17 cellular contexts compared by ENCODE assay signal in genomic region chr6:66796987-66797386, GRCh38.
DNase-seq lines count a peak whose midpoint lies in the region; ATAC-seq lines count a peak whose summit lies in the region.
"Had no signal": no experiment of that assay in that cellular context is flagged by ENCODE, and none has a peak within 500 bp of the region (broad histone marks: within the 10 kb centered on the region; RNA-seq: fewer than 3 reads in every experiment).

No MANE protein-coding gene starts in this region.

- DNase-seq in DMS53 (lab: John Stamatoyannopoulos, UW) (peak; percentile 12), DMS53 treated with DMSO at 0.1 percent for 48 hours (lab: John Stamatoyannopoulos, UW; ENCODE audit: unreplicated experiment) (no peak), NCI-H1105 treated with DMSO at 0.1 percent for 48 hours (lab: John Stamatoyannopoulos, UW) (peak; percentile 66), SHP77 treated with DMSO at 0.1 percent for 48 hours (lab: John Stamatoyannopoulos, UW) (peak; percentile 13), Kasumi-1 (lab: John Stamatoyannopoulos, UW) (no peak), NCI-H345 treated with DMSO at 0.1 percent for 48 hours (lab: John Stamatoyannopoulos, UW; ENCODE audit: unreplicated experiment) (no peak)
- DNase-seq: AML-193; CD4-positive, alpha-beta memory T cell; DMS153; DND-41; EL; H9; IMR-90 had no signal

- no peak for ATAC-seq in HG02588 (IDR thresholded peaks at IDR 0.05; ENCODE audit: unreplicated experiment)
- ATAC-seq: A549, GM12878, K562 had no signal

Comparison
In these comparisons a context has a peak if more than half of its experiments do, and no peak if none do; other contexts are left out.
1. DNase-seq: peak in DMS53 (single experiment), NCI-H1105 treated with DMSO at 0.1 percent for 48 hours (single experiment) and SHP77 treated with DMSO at 0.1 percent for 48 hours (single experiment); none in DMS53 treated with DMSO at 0.1 percent for 48 hours (single experiment), Kasumi-1 (0 of 2) and NCI-H345 treated with DMSO at 0.1 percent for 48 hours (single experiment).